22 cellular contexts compared by ENCODE assay signal in genomic region chr18:22739243-22739642, GRCh38.
DNase-seq lines count a peak whose midpoint lies in the region; ATAC-seq and TF ChIP-seq lines count a peak whose summit lies in the region.
"Had no signal": no experiment of that assay in that cellular context is flagged by ENCODE, and none has a peak within 500 bp of the region (broad histone marks: within the 10 kb centered on the region; RNA-seq: fewer than 3 reads in every experiment).

No MANE protein-coding gene starts in this region.

- H3K4me2 ChIP-seq in osteoblast (ENCODE audit: insufficient read depth, low read length) = no peak overlapping the region
- H3K4me2 ChIP-seq: BLaER1 treated with 17β-estradiol and CSF1 and Interleukin-3, amounts not matched to agents 10 nM and 100 nM had no signal

- ATAC-seq in activated CD8-positive, alpha-beta T cell treated with anti-CD3 and anti-CD28 coated beads, Interleukin-2, amount 10 ng/mL, durations not matched to agents 7 days and 5 days = peak; percentile 33
- ATAC-seq in stimulated activated naive CD8-positive, alpha-beta T cell treated with anti-CD3 and anti-CD28 coated beads, Interleukin-15, Interleukin-2, amounts not matched to agents 100 U/mL and 50 U/mL, for 24 hours = no peak
- ATAC-seq: HepG2, Panc1 had no signal

- no peaks in the 10 kb centered on the region for H3K4me1 ChIP-seq in osteoblast (ENCODE audit: insufficient read depth, low read length)

- intact Hi-C loops in activated CD4-positive, alpha-beta memory T cell treated with anti-CD3 and anti-CD28 coated beads for 36 hours (cut with micrococcal nuclease) = no loop called here

- no peaks in the 10 kb centered on the region for H3K36me3 Mint-ChIP-seq in activated CD4-positive, alpha-beta memory T cell treated with anti-CD3 and anti-CD28 coated beads, Interleukin-2, amount 10 ng/mL, durations not matched to agents 7 days and 5 days (ENCODE audit: low read depth)
- no peaks in the 10 kb centered on the region for H3K36me3 Mint-ChIP-seq in activated CD4-positive, alpha-beta memory T cell treated with anti-CD3 and anti-CD28 coated beads for 36 hours
- peaks cover 2% of the 10 kb centered on the region for H3K36me3 Mint-ChIP-seq in activated CD8-positive, alpha-beta T cell treated with anti-CD3 and anti-CD28 coated beads, Interleukin-2, amount 10 ng/mL, durations not matched to agents 7 days and 5 days (ENCODE audit: low read depth)

- H3K27me3 ChIP-seq in osteoblast (ENCODE audit: insufficient read depth, low read length) = no peaks in the 10 kb centered on the region
- H3K27me3 ChIP-seq: BLaER1 treated with 17β-estradiol and CSF1 and Interleukin-3, amounts not matched to agents 10 nM and 100 nM had no signal

- CTCF ChIA-PET in activated CD4-positive, alpha-beta memory T cell treated with anti-CD3 and anti-CD28 coated beads, Interleukin-2, amount 10 ng/mL, durations not matched to agents 7 days and 5 days (lab: Charles Lee) = no interaction called here
- CTCF ChIA-PET in activated CD4-positive, alpha-beta memory T cell treated with anti-CD3 and anti-CD28 coated beads for 36 hours (lab: Charles Lee) = interaction anchor here (0.7 kb wide), 1 partner anchor 9 kb away, joined by 3 read pairs; no protein-coding TSS in a partner anchor
- CTCF ChIA-PET in activated CD8-positive, alpha-beta T cell treated with anti-CD3 and anti-CD28 coated beads, Interleukin-2, amount 10 ng/mL, durations not matched to agents 7 days and 5 days (lab: Charles Lee) = no interaction called here

- no peak for DNase-seq in activated CD4-positive, alpha-beta memory T cell treated with anti-CD3 and anti-CD28 coated beads, Interleukin-2, amount 10 ng/mL, durations not matched to agents 7 days and 5 days
- DNase-seq in activated CD4-positive, alpha-beta memory T cell treated with anti-CD3 and anti-CD28 coated beads for 36 hours = no peak
- no peak for DNase-seq in activated CD8-positive, alpha-beta T cell treated with anti-CD3 and anti-CD28 coated beads, Interleukin-2, amount 10 ng/mL, durations not matched to agents 7 days and 5 days
- DNase-seq in osteoblast (ENCODE audit: insufficient read length, low spot score, missing footprints) (no peak), NCI-H510A (lab: John Stamatoyannopoulos, UW) (no peak), NCI-H510A treated with DMSO at 0.1 percent for 48 hours (lab: John Stamatoyannopoulos, UW) (no peak)
- no peak for DNase-seq in stimulated activated naive CD8-positive, alpha-beta T cell treated with anti-CD3 and anti-CD28 coated beads, Interleukin-15, Interleukin-2, amounts not matched to agents 100 U/mL and 50 U/mL, for 24 hours
- DNase-seq: AML-193; CD4-positive, alpha-beta T cell; GM23248; H7; Kasumi-1; NCI-H1105 treated with DMSO at 0.1 percent for 48 hours; NCI-H146; NCI-H1930; NCI-H446; NCI-H526 treated with DMSO at 0.1 percent for 48 hours; SIG-M5 had no signal

- POLR2A ChIA-PET in activated CD4-positive, alpha-beta memory T cell treated with anti-CD3 and anti-CD28 coated beads, Interleukin-2, amount 10 ng/mL, durations not matched to agents 7 days and 5 days (lab: Charles Lee) = no interaction called here
- POLR2A ChIA-PET in activated CD4-positive, alpha-beta memory T cell treated with anti-CD3 and anti-CD28 coated beads for 36 hours (lab: Charles Lee) = no interaction called here
- POLR2A ChIA-PET in activated CD8-positive, alpha-beta T cell treated with anti-CD3 and anti-CD28 coated beads, Interleukin-2, amount 10 ng/mL, durations not matched to agents 7 days and 5 days (lab: Charles Lee) = no interaction called here

- H3K27me3 Mint-ChIP-seq in activated CD4-positive, alpha-beta memory T cell treated with anti-CD3 and anti-CD28 coated beads, Interleukin-2, amount 10 ng/mL, durations not matched to agents 7 days and 5 days = peaks cover 9% of the 10 kb centered on the region
- H3K27me3 Mint-ChIP-seq in activated CD4-positive, alpha-beta memory T cell treated with anti-CD3 and anti-CD28 coated beads for 36 hours = peaks cover 5% of the 10 kb centered on the region
- peaks cover 3% of the 10 kb centered on the region for H3K27me3 Mint-ChIP-seq in activated CD8-positive, alpha-beta T cell treated with anti-CD3 and anti-CD28 coated beads, Interleukin-2, amount 10 ng/mL, durations not matched to agents 7 days and 5 days (ENCODE audit: low read depth)

- H3K36me3 ChIP-seq in osteoblast (ENCODE audit: insufficient read depth, low read length) = no peaks in the 10 kb centered on the region
- H3K36me3 ChIP-seq: BLaER1 treated with 17β-estradiol and CSF1 and Interleukin-3, amounts not matched to agents 10 nM and 100 nM had no signal

- H4K20me1 ChIP-seq in osteoblast (ENCODE audit: insufficient read depth, low read length) = no peaks in the 10 kb centered on the region
- H4K20me1 ChIP-seq: BLaER1 treated with 17β-estradiol and CSF1 and Interleukin-3, amounts not matched to agents 10 nM and 100 nM had no signal

- H3K4me3 Mint-ChIP-seq in activated CD4-positive, alpha-beta memory T cell treated with anti-CD3 and anti-CD28 coated beads, Interleukin-2, amount 10 ng/mL, durations not matched to agents 7 days and 5 days = no peak overlapping the region
- no peak overlapping the region for H3K4me3 Mint-ChIP-seq in activated CD4-positive, alpha-beta memory T cell treated with anti-CD3 and anti-CD28 coated beads for 36 hours
- no peak overlapping the region for H3K4me3 Mint-ChIP-seq in activated CD8-positive, alpha-beta T cell treated with anti-CD3 and anti-CD28 coated beads, Interleukin-2, amount 10 ng/mL, durations not matched to agents 7 days and 5 days
- H3K4me3 Mint-ChIP-seq: CD4-positive, alpha-beta T cell had no signal

- no peaks in the 10 kb centered on the region for H3K79me2 ChIP-seq in osteoblast (ENCODE audit: insufficient read depth, low read length)

- no peak overlapping the region for H3K4me3 ChIP-seq in osteoblast (ENCODE audit: insufficient read depth, low read length)
- H3K4me3 ChIP-seq: BLaER1 treated with 17β-estradiol and CSF1 and Interleukin-3, amounts not matched to agents 10 nM and 100 nM; GM23248; SK-N-MC had no signal

- H3K27ac Mint-ChIP-seq in activated CD4-positive, alpha-beta memory T cell treated with anti-CD3 and anti-CD28 coated beads, Interleukin-2, amount 10 ng/mL, durations not matched to agents 7 days and 5 days = peak overlapping the region; percentile 0
- no peak overlapping the region for H3K27ac Mint-ChIP-seq in activated CD4-positive, alpha-beta memory T cell treated with anti-CD3 and anti-CD28 coated beads for 36 hours
- no peak overlapping the region for H3K27ac Mint-ChIP-seq in activated CD8-positive, alpha-beta T cell treated with anti-CD3 and anti-CD28 coated beads, Interleukin-2, amount 10 ng/mL, durations not matched to agents 7 days and 5 days
- H3K27ac Mint-ChIP-seq: CD4-positive, alpha-beta T cell had no signal

- H3K9me3 Mint-ChIP-seq in activated CD4-positive, alpha-beta memory T cell treated with anti-CD3 and anti-CD28 coated beads, Interleukin-2, amount 10 ng/mL, durations not matched to agents 7 days and 5 days = peaks cover 2% of the 10 kb centered on the region
- H3K9me3 Mint-ChIP-seq in activated CD4-positive, alpha-beta memory T cell treated with anti-CD3 and anti-CD28 coated beads for 36 hours = peaks cover 2% of the 10 kb centered on the region
- peaks cover 5% of the 10 kb centered on the region for H3K9me3 Mint-ChIP-seq in activated CD8-positive, alpha-beta T cell treated with anti-CD3 and anti-CD28 coated beads, Interleukin-2, amount 10 ng/mL, durations not matched to agents 7 days and 5 days (ENCODE audit: insufficient read depth)

- H3K9me3 ChIP-seq in osteoblast (ENCODE audit: low read depth, low read length) = no peaks in the 10 kb centered on the region
- H3K9me3 ChIP-seq: BLaER1 treated with 17β-estradiol and CSF1 and Interleukin-3, amounts not matched to agents 10 nM and 100 nM had no signal

- peak overlapping the region; percentile 34 for H2AFZ ChIP-seq in osteoblast (ENCODE audit: low read length)
- H2AFZ ChIP-seq: GM23248 had no signal

- peaks cover 14% of the 10 kb centered on the region for H3K4me1 Mint-ChIP-seq in activated CD4-positive, alpha-beta memory T cell treated with anti-CD3 and anti-CD28 coated beads, Interleukin-2, amount 10 ng/mL, durations not matched to agents 7 days and 5 days
- peaks cover 1% of the 10 kb centered on the region for H3K4me1 Mint-ChIP-seq in activated CD4-positive, alpha-beta memory T cell treated with anti-CD3 and anti-CD28 coated beads for 36 hours (ENCODE audit: low read depth)
- H3K4me1 Mint-ChIP-seq in activated CD8-positive, alpha-beta T cell treated with anti-CD3 and anti-CD28 coated beads, Interleukin-2, amount 10 ng/mL, durations not matched to agents 7 days and 5 days (ENCODE audit: low read depth) = peaks cover 24% of the 10 kb centered on the region

- TF ChIP-seq CTCF in osteoblast (IDR thresholded peaks at IDR 0.05; ENCODE audit: extremely low read depth, low read depth, low read length) = no peak

- no peak overlapping the region for H3K27ac ChIP-seq in osteoblast (ENCODE audit: low read depth, low read length)
- H3K27ac ChIP-seq: BLaER1 treated with 17β-estradiol and CSF1 and Interleukin-3, amounts not matched to agents 10 nM and 100 nM; GM23248; SK-N-MC had no signal
